Comparison of ENCODE assay signal across 11 cellular contexts in genomic region chr7:96026606-96027005, GRCh38.
"Had no signal": no experiment of that assay in that cellular context is flagged by ENCODE, and none has a peak within 500 bp of the region (broad histone marks: within the 10 kb centered on the region; RNA-seq: fewer than 3 reads in every experiment).

No MANE protein-coding gene starts in this region.

- H3K4me3 Mint-ChIP-seq: naive thymus-derived CD4-positive, alpha-beta T cell; stimulated activated effector memory CD8-positive, alpha-beta T cell treated with anti-CD3 and anti-CD28 coated beads, Interleukin-12 subunit alpha, Interleukin-12 subunit beta, amount 100 ng/mL, for 72 hours; T-helper 1 cell treated with Interleukin-12 subunit alpha and Interleukin-12 subunit beta and Interleukin-4 antibody, amounts not matched to agents 30 μg/mL and 1 μg/mL, for 36 hours; WTC11 had no signal

- ATAC-seq: naive thymus-derived CD4-positive, alpha-beta T cell; stimulated activated effector memory CD8-positive, alpha-beta T cell treated with anti-CD3 and anti-CD28 coated beads, Interleukin-12 subunit alpha, Interleukin-12 subunit beta, amount 100 ng/mL, for 72 hours; WTC11 had no signal

- H3K27ac Mint-ChIP-seq: naive thymus-derived CD4-positive, alpha-beta T cell; stimulated activated effector memory CD8-positive, alpha-beta T cell treated with anti-CD3 and anti-CD28 coated beads, Interleukin-12 subunit alpha, Interleukin-12 subunit beta, amount 100 ng/mL, for 72 hours; T-helper 1 cell treated with Interleukin-12 subunit alpha and Interleukin-12 subunit beta and Interleukin-4 antibody, amounts not matched to agents 30 μg/mL and 1 μg/mL, for 36 hours; WTC11 had no signal

- H3K27me3 ChIP-seq: right atrium auricular region, transverse colon had no signal

- H3K27ac ChIP-seq: right atrium auricular region, transverse colon had no signal

- H3K4me1 Mint-ChIP-seq: stimulated activated effector memory CD8-positive, alpha-beta T cell treated with anti-CD3 and anti-CD28 coated beads, Interleukin-12 subunit alpha, Interleukin-12 subunit beta, amount 100 ng/mL, for 72 hours; WTC11 had no signal

- H3K4me3 ChIP-seq: right atrium auricular region, transverse colon had no signal

- H3K4me1 ChIP-seq: right atrium auricular region, transverse colon had no signal

- H3K9me3 ChIP-seq: right atrium auricular region, transverse colon had no signal

- H3K36me3 Mint-ChIP-seq: naive thymus-derived CD4-positive, alpha-beta T cell; stimulated activated effector memory CD8-positive, alpha-beta T cell treated with anti-CD3 and anti-CD28 coated beads, Interleukin-12 subunit alpha, Interleukin-12 subunit beta, amount 100 ng/mL, for 72 hours; WTC11 had no signal

- H3K9me3 Mint-ChIP-seq: stimulated activated effector memory CD8-positive, alpha-beta T cell treated with anti-CD3 and anti-CD28 coated beads, Interleukin-12 subunit alpha, Interleukin-12 subunit beta, amount 100 ng/mL, for 72 hours; T-helper 1 cell treated with Interleukin-12 subunit alpha and Interleukin-12 subunit beta and Interleukin-4 antibody, amounts not matched to agents 30 μg/mL and 1 μg/mL, for 36 hours; WTC11 had no signal

- DNase-seq: activated CD4-positive, alpha-beta T cell treated with anti-CD3 and anti-CD28 coated beads for 48 hours; activated naive CD4-positive, alpha-beta T cell treated with Interleukin-2 at 50 U/mL for 16 hours; effector CD4-positive, alpha-beta T cell; naive thymus-derived CD4-positive, alpha-beta T cell; small intestine; substantia nigra; transverse colon had no signal

- H3K36me3 ChIP-seq: transverse colon had no signal
